19 cellular contexts compared by ENCODE assay signal in the genomic region with DNA sequence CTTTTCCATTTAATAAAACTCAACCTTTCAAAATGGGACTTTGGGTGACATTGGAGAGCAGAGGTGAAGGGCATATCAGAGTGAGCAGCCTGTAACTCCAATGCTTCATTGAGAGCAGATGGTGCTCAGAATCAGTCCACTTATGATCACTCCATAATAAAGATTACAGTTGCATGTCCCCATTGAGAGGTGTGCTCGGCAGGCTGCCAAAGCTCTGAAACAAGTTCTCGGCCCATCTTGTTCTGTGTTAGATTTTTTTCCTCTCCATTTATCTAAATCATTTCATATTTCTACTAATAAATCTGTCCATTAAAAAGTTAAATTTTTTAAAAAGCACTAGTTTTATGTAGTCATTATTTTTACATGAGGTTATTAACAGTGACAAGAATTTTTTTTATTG.
DNase-seq lines count a peak whose midpoint lies in the region; ATAC-seq and TF ChIP-seq lines count a peak whose summit lies in the region.
"Had no signal": no experiment of that assay in that cellular context is flagged by ENCODE, and none has a peak within 500 bp of the region (broad histone marks: within the 10 kb centered on the region; RNA-seq: fewer than 3 reads in every experiment).

No MANE protein-coding gene starts in this region.

- TF ChIP-seq POLR2A in testis (IDR thresholded peaks at IDR 0.05): no peak

- DNase-seq in Right ventricle myocardium superior (no peak), heart right ventricle (no peak), NCI-H1105 treated with DMSO at 0.1 percent for 48 hours (lab: John Stamatoyannopoulos, UW) (peak; percentile 67), NCI-H524 treated with DMSO at 0.1 percent for 48 hours (lab: John Stamatoyannopoulos, UW) (peak; percentile 78), testis (peak; percentile 16), GM03348 (ENCODE audit: low spot score) (no peak), NCI-H2029 (lab: John Stamatoyannopoulos, UW) (no peak)
- DNase-seq: EL, GM23248, HCEC 1CT, KBM-7, MV-4-11, NCI-H146, NCI-H2081 treated with DMSO at 0.1 percent for 48 hours, NCI-H510A, PC-9 had no signal

- H3K4me3 ChIP-seq in heart right ventricle (no peak overlapping the region), testis (no peak overlapping the region)
- H3K4me3 ChIP-seq: A549; BLaER1 treated with 17β-estradiol and CSF1 and Interleukin-3, amounts not matched to agents 10 nM and 100 nM; GM23248; PC-9 had no signal

- H3K27ac ChIP-seq in heart right ventricle (no peak overlapping the region), testis (no peak overlapping the region)
- H3K27ac ChIP-seq: A549; BLaER1 treated with 17β-estradiol and CSF1 and Interleukin-3, amounts not matched to agents 10 nM and 100 nM; GM23248; PC-9 had no signal

- H3K9me3 ChIP-seq in heart right ventricle (peaks cover 0 to 3% (median 0%) of the 10 kb centered on the region in 11 donors), testis (no peaks in the 10 kb centered on the region)
- H3K9me3 ChIP-seq: A549; BLaER1 treated with 17β-estradiol and CSF1 and Interleukin-3, amounts not matched to agents 10 nM and 100 nM had no signal

- TF ChIP-seq CTCF in heart right ventricle (IDR thresholded peaks at IDR 0.05) (no peak), testis (IDR thresholded peaks at IDR 0.05) (no peak)

- intact Hi-C loops in Right ventricle myocardium superior (cut with DNase I): no loop called here
- intact Hi-C loops in heart right ventricle (cut with DNase I): no loop called here
- intact Hi-C loops in testis (cut with DNase I; ENCODE audit: low total_unique reads): no loop called here

- H3K4me1 ChIP-seq in heart right ventricle: no peaks in the 10 kb centered on the region
- H3K4me1 ChIP-seq in testis: peaks cover 5% of the 10 kb centered on the region
- H3K4me1 ChIP-seq: A549; BLaER1 treated with 17β-estradiol and CSF1 and Interleukin-3, amounts not matched to agents 10 nM and 100 nM had no signal

- H3K36me3 ChIP-seq in heart right ventricle (no peaks in the 10 kb centered on the region), testis (ENCODE audit: low read depth, missing control alignments) (no peaks in the 10 kb centered on the region)
- H3K36me3 ChIP-seq: BLaER1 treated with 17β-estradiol and CSF1 and Interleukin-3, amounts not matched to agents 10 nM and 100 nM had no signal

- ATAC-seq in Right ventricle myocardium superior (ENCODE audit: poor library complexity) (peak; percentile 31), heart right ventricle (no peak), GM18498 (IDR thresholded peaks at IDR 0.05; ENCODE audit: unreplicated experiment) (no peak)
- ATAC-seq: A549 had no signal

- 43 to 59% methylated on average over 2 of the region's 2 CpGs for WGBS in heart right ventricle, 2 donors
- WGBS in testis, 2 donors: 43 to 49% methylated on average over 2 of the region's 2 CpGs

- H3K27me3 ChIP-seq in heart right ventricle: no peaks in the 10 kb centered on the region
- no peaks in the 10 kb centered on the region for H3K27me3 ChIP-seq in testis
- H3K27me3 ChIP-seq: BLaER1 treated with 17β-estradiol and CSF1 and Interleukin-3, amounts not matched to agents 10 nM and 100 nM had no signal

Comparison
In these comparisons a context has a peak if more than half of its experiments do, and no peak if none do; other contexts are left out.
1. DNase-seq: peak in NCI-H1105 treated with DMSO at 0.1 percent for 48 hours (single experiment), NCI-H524 treated with DMSO at 0.1 percent for 48 hours (single experiment) and testis (single experiment); none in Right ventricle myocardium superior (single experiment), heart right ventricle (0 of 2), GM03348 (single experiment) and NCI-H2029 (single experiment).